In the genomic region with DNA sequence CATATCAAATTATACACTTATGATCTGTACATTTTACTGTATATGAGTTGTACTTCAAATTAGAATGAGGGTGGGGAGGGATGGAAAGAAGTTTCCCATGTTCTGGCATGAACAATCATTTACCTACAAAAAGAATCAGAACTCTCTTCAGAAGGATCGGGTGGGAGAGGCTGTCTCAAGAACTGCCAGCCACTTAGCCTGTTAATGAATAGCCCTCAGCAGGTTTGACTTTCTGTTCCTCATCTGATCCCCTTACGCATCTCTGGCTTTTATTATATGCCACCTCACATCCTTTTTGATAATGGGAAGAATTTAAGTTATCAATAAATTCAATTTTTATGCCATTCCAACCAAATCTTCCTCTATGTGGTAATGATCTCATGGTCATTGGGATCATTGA, we compare ENCODE assay signal across 22 cellular contexts.
DNase-seq lines count a peak whose midpoint lies in the region; ATAC-seq, FAIRE-seq and TF ChIP-seq lines count a peak whose summit lies in the region.
"Had no signal": no experiment of that assay in that cellular context is flagged by ENCODE, and none has a peak within 500 bp of the region (broad histone marks: within the 10 kb centered on the region; RNA-seq: fewer than 3 reads in every experiment).

No MANE protein-coding gene starts in this region.

- intact Hi-C loops in HepG2 (cut with micrococcal nuclease; ENCODE audit: unreplicated experiment), result no loop called here

- H3K4me3 ChIP-seq in gastroesophageal sphincter, result no peak overlapping the region
- no peak overlapping the region for H3K4me3 ChIP-seq in subcutaneous abdominal adipose tissue (ENCODE audit: low read depth in 1 of 5, low read length in 5 of 5)
- no peak overlapping the region for H3K4me3 ChIP-seq in HepG2 (replicated peaks in 1 of 3; ENCODE audit: insufficient read depth in 1 of 3, low read depth in 2 of 3, low read length in 3 of 3)
- H3K4me3 ChIP-seq: adrenal gland, SJSA1 had no signal

- BruUV-seq in HepG2 (replicated peaks; lab: Mats Ljungman, UMichigan), result no TSS peak

- no peaks in the 10 kb centered on the region for H3K36me3 ChIP-seq in gastroesophageal sphincter
- H3K36me3 ChIP-seq in subcutaneous abdominal adipose tissue (ENCODE audit: control insufficient read depth in 5 of 5, insufficient read depth in 5 of 5, low read length in 5 of 5), result no peaks in the 10 kb centered on the region
- H3K36me3 ChIP-seq in HepG2 (replicated peaks in 1 of 2; ENCODE audit: control insufficient read depth in 1 of 2, insufficient read depth in 2 of 2, low read length in 2 of 2), result no peaks in the 10 kb centered on the region
- H3K36me3 ChIP-seq: adrenal gland, SJSA1 had no signal

- no peaks in the 10 kb centered on the region for H3K27me3 ChIP-seq in gastroesophageal sphincter
- no peaks in the 10 kb centered on the region for H3K27me3 ChIP-seq in subcutaneous abdominal adipose tissue (ENCODE audit: control insufficient read depth in 5 of 5, insufficient read depth in 4 of 5, low read length in 5 of 5)
- no peaks in the 10 kb centered on the region for H3K27me3 ChIP-seq in HepG2 (ENCODE audit: control insufficient read depth in 1 of 2, insufficient read depth in 2 of 2, low read length in 2 of 2)
- H3K27me3 ChIP-seq: adrenal gland, SJSA1 had no signal

- in situ Hi-C loops in HepG2 (cut with HindIII; ENCODE audit: extremely low pct_ligation_motif_present, low pct_unique_long_range_greater_than_20kb), result no loop called here

- no peak for TF ChIP-seq CTCF in gastroesophageal sphincter (IDR thresholded peaks at IDR 0.05)
- TF ChIP-seq CTCF in HepG2 (CRISPR knock-in tag; IDR thresholded peaks at IDR 0.05), result no peak

- CTCF ChIA-PET in HepG2 (lab: Yijun Ruan, JAX; ENCODE audit: low intra/inter-chr PET ratio, low total read pairs), result no interaction called here

- no peak for FAIRE-seq in HepG2 (lab: Jason Lieb, UNC)
- FAIRE-seq: G401.6 had no signal

- no peak for TF ChIP-seq POLR2A in gastroesophageal sphincter (IDR thresholded peaks at IDR 0.05)
- no peak for TF ChIP-seq POLR2A in HepG2 (IDR thresholded peaks at IDR 0.05; ENCODE audit: insufficient read depth in 1 of 2, low read depth in 2 of 2, low read length in 2 of 2)

- WGBS in gastroesophageal sphincter (ENCODE audit: low coverage in 1 of 2), 2 donors, result 94 to 96% methylated on average over 2 of the region's 2 CpGs
- 94% methylated on average over 2 of the region's 2 CpGs for WGBS in HepG2 (ENCODE audit: low lambda C conversion rate)

- H3K4me1 ChIP-seq in gastroesophageal sphincter, result peaks cover 8 to 66% (median 46%) of the 10 kb centered on the region in 3 donors
- peaks cover 8 to 28% (median 25%) of the 10 kb centered on the region in 5 donors for H3K4me1 ChIP-seq in subcutaneous abdominal adipose tissue (ENCODE audit: control insufficient read depth in 5 of 5, insufficient read depth in 5 of 5, low read length in 5 of 5)
- peaks cover 19% of the 10 kb centered on the region for H3K4me1 ChIP-seq in HepG2 (ENCODE audit: insufficient read depth, low read length)

- DNase-seq in HepG2 (ENCODE audit: low spot score), result no peak
- DNase-seq: activated CD4-positive, CD25-positive, alpha-beta regulatory T cell treated with anti-CD3 and anti-CD28 coated beads, Interleukin-2, amount 50 U/mL, for 72 hours; adrenal gland; AML-193; effector memory CD4-positive, alpha-beta T cell; H9; head of caudate nucleus; islet precursor cell; midbrain; NCI-H1694 treated with DMSO at 0.1 percent for 48 hours; NCI-H510A treated with DMSO at 0.1 percent for 48 hours; PC-3; stimulated activated CD4-positive, alpha-beta T cell treated with anti-CD3 and anti-CD28 coated beads, Interleukin-2, amount 100 ng/mL, for 48 hours; substantia nigra had no signal

- POLR2A ChIA-PET in HepG2 (lab: Yijun Ruan, JAX), result no interaction called here

- ATAC-seq in GM18861 (IDR thresholded peaks at IDR 0.05; ENCODE audit: unreplicated experiment) (peak; percentile 85), HG03469 (IDR thresholded peaks at IDR 0.05; ENCODE audit: unreplicated experiment) (peak; percentile 52), gastroesophageal sphincter (no peak), HG03039 (IDR thresholded peaks at IDR 0.05; ENCODE audit: unreplicated experiment) (no peak), HepG2 (no peak), HG03432 (IDR thresholded peaks at IDR 0.05; ENCODE audit: unreplicated experiment) (no peak)
- ATAC-seq: PC-3 had no signal

- no peak for TF ChIP-seq RAD21 in HepG2 (CRISPR knock-in tag; IDR thresholded peaks at IDR 0.05)

- H3K9ac ChIP-seq in subcutaneous abdominal adipose tissue (ENCODE audit: low read length in 5 of 5), result no peak overlapping the region
- H3K9ac ChIP-seq in HepG2 (ENCODE audit: insufficient read depth, low read depth, low read length), result no peak overlapping the region

- H3K27ac ChIP-seq in gastroesophageal sphincter, result peak overlapping the region; percentile 79 to 99 (median 81)
- H3K27ac ChIP-seq in subcutaneous abdominal adipose tissue (ENCODE audit: low read depth, low read length), result peak overlapping the region; percentile 67
- no peak overlapping the region for H3K27ac ChIP-seq in HepG2 (ENCODE audit: extremely low read length, insufficient read depth, low read length)
- H3K27ac ChIP-seq: SJSA1 had no signal

- no peaks in the 10 kb centered on the region for H4K20me1 ChIP-seq in HepG2 (ENCODE audit: insufficient read depth, low read length)

- no peaks in the 10 kb centered on the region for H3K79me2 ChIP-seq in HepG2 (ENCODE audit: insufficient read depth, low read length)

- H3K9me3 ChIP-seq in gastroesophageal sphincter (no peaks in the 10 kb centered on the region), subcutaneous abdominal adipose tissue (ENCODE audit: control insufficient read depth in 5 of 5, low read length in 5 of 5) (no peaks in the 10 kb centered on the region), HepG2 (ENCODE audit: low read length) (no peaks in the 10 kb centered on the region)
- H3K9me3 ChIP-seq: adrenal gland, SJSA1 had no signal

- TF ChIP-seq EP300 in gastroesophageal sphincter (IDR thresholded peaks at IDR 0.05) (no peak), HepG2 (IDR thresholded peaks at IDR 0.05; ENCODE audit: low read depth in 2 of 2, low read length in 2 of 2) (no peak), HepG2 (CRISPR knock-in tag; IDR thresholded peaks at IDR 0.05; ENCODE audit: borderline replicate concordance) (no peak)

- no peak overlapping the region for H2AFZ ChIP-seq in HepG2 (ENCODE audit: low read length)

- H3K4me2 ChIP-seq in HepG2 (ENCODE audit: low read depth, low read length), result no peak overlapping the region

TF ChIP-seq in HepG2, 621 proteins besides CTCF, POLR2A, EP300 and RAD21 (continues in another document):
- no peak for TF ChIP-seq BRD4 (CRISPR knock-in tag; IDR thresholded peaks at IDR 0.05)
- TF ChIP-seq ZNF160 (CRISPR knock-in tag; IDR thresholded peaks at IDR 0.05), result no peak
- TF ChIP-seq MAFG (CRISPR knock-in tag; IDR thresholded peaks at IDR 0.05), result no peak
- no peak for TF ChIP-seq FOXJ3 (CRISPR knock-in tag; IDR thresholded peaks at IDR 0.05; ENCODE audit: borderline replicate concordance)
- TF ChIP-seq KDM5A (IDR thresholded peaks at IDR 0.05; ENCODE audit: borderline replicate concordance, low read length), result no peak
- no peak for TF ChIP-seq CHD2 (IDR thresholded peaks at IDR 0.05; ENCODE audit: low read depth, low read length)
- TF ChIP-seq, protein P1, sequence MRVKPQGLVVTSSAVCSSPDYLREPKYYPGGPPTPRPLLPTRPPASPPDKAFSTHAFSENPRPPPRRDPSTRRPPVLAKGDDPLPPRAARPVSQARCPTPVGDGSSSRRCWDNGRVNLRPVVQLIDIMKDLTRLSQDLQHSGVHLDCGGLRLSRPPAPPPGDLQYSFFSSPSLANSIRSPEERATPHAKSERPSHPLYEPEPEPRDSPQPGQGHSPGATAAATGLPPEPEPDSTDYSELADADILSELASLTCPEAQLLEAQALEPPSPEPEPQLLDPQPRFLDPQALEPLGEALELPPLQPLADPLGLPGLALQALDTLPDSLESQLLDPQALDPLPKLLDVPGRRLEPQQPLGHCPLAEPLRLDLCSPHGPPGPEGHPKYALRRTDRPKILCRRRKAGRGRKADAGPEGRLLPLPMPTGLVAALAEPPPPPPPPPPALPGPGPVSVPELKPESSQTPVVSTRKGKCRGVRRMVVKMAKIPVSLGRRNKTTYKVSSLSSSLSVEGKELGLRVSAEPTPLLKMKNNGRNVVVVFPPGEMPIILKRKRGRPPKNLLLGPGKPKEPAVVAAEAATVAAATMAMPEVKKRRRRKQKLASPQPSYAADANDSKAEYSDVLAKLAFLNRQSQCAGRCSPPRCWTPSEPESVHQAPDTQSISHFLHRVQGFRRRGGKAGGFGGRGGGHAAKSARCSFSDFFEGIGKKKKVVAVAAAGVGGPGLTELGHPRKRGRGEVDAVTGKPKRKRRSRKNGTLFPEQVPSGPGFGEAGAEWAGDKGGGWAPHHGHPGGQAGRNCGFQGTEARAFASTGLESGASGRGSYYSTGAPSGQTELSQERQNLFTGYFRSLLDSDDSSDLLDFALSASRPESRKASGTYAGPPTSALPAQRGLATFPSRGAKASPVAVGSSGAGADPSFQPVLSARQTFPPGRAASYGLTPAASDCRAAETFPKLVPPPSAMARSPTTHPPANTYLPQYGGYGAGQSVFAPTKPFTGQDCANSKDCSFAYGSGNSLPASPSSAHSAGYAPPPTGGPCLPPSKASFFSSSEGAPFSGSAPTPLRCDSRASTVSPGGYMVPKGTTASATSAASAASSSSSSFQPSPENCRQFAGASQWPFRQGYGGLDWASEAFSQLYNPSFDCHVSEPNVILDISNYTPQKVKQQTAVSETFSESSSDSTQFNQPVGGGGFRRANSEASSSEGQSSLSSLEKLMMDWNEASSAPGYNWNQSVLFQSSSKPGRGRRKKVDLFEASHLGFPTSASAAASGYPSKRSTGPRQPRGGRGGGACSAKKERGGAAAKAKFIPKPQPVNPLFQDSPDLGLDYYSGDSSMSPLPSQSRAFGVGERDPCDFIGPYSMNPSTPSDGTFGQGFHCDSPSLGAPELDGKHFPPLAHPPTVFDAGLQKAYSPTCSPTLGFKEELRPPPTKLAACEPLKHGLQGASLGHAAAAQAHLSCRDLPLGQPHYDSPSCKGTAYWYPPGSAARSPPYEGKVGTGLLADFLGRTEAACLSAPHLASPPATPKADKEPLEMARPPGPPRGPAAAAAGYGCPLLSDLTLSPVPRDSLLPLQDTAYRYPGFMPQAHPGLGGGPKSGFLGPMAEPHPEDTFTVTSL (CRISPR knock-in tag; IDR thresholded peaks at IDR 0.05; ENCODE audit: borderline replicate concordance), result no peak
- TF ChIP-seq ZFP1 (CRISPR knock-in tag; IDR thresholded peaks at IDR 0.05), result no peak
- no peak for TF ChIP-seq PHF21A (CRISPR knock-in tag; IDR thresholded peaks at IDR 0.05)
- TF ChIP-seq PHF8 (CRISPR knock-in tag; IDR thresholded peaks at IDR 0.05), result no peak
- TF ChIP-seq ZZZ3 (CRISPR knock-in tag; IDR thresholded peaks at IDR 0.05; ENCODE audit: borderline replicate concordance), result no peak
- no peak for TF ChIP-seq ZNF570 (CRISPR knock-in tag; IDR thresholded peaks at IDR 0.05; ENCODE audit: borderline replicate concordance)
- TF ChIP-seq IRF2 (CRISPR knock-in tag; IDR thresholded peaks at IDR 0.05), result no peak

Comparison
In these comparisons a context has a peak if more than half of its experiments do, and no peak if none do; other contexts are left out.
1. ATAC-seq: peak in GM18861 (single experiment) and HG03469 (single experiment); none in gastroesophageal sphincter (single experiment), HG03039 (single experiment), HepG2 (single experiment) and HG03432 (single experiment).